ENCODE assay signal across 17 cellular contexts in the genomic region with DNA sequence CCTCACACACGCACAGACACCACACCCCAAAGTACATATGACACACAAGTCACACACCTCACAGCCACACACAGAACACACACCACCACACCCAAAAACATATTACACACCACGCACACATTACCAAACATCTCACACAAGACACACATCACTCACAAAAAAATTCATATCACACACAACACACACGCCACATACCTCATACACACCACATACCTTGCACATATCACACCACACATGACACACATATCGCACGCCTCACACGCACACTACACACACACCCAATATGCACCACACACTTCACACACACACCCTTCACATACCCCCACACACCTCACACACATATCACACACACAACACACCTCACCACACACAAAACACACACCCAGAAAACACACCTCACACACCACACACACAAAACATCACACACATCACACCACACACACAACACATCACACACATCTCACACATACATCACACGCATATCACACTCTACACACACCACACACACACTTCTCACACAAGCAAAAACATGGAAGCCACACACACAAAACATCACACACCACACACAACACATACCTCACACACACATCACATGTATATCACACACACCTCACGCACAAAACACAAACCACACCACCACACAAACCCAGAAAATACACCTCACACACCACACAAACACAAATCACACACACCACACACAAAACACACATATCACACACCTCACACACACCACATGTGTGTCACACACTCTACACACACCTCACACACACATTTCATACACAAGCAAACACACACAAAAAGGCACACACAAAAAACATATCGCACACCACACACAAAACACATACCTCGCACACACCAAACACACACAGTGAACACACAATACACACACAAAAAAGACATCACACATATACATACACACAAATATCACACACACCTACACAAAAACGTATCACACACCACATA.
DNase-seq lines count a peak whose midpoint lies in the region; ATAC-seq, FAIRE-seq and TF ChIP-seq lines count a peak whose summit lies in the region.
"Had no signal": no experiment of that assay in that cellular context is flagged by ENCODE, and none has a peak within 500 bp of the region (broad histone marks: within the 10 kb centered on the region; RNA-seq: fewer than 3 reads in every experiment).

No MANE protein-coding gene starts in this region.

- H3K27me3 Mint-ChIP-seq in H9 (ENCODE audit: low read depth) = no peaks in the 10 kb centered on the region; the same call in 1 of the 2 replicates

- no peak overlapping the region for H3K27ac Mint-ChIP-seq in H9

- no peak for DNase-seq in GM12892 (ENCODE audit: insufficient read length)
- no peak for DNase-seq in H9
- no peak for DNase-seq in GM12878 (ENCODE audit: low read depth, low spot score)
- no peak for DNase-seq in trophoblast cell
- no peak for DNase-seq in esophagus muscularis mucosa (ENCODE audit: extremely low spot score)
- DNase-seq in left lobe of liver (ENCODE audit: low spot score) = no peak
- DNase-seq in amygdala (lab: John Stamatoyannopoulos, UW) = no peak
- DNase-seq: BE2C, EL, GF-D8, Kasumi-1, NCI-H1694, NCI-H2081 treated with DMSO at 0.1 percent for 48 hours, NCI-H2171 treated with DMSO at 0.1 percent for 48 hours, NCI-H526, Peyer's patch, Right ventricle myocardium superior had no signal

- no peaks in the 10 kb centered on the region for H3K23me2 ChIP-seq in H9 (ENCODE audit: insufficient read length, low read depth, low read length, poor library complexity, severe bottlenecking)

- H3K4me2 ChIP-seq in H9 (ENCODE audit: insufficient read depth, insufficient read length, low read length) (no peak overlapping the region), GM12878 (ENCODE audit: control insufficient read depth, insufficient read depth) (no peak overlapping the region), trophoblast cell (ENCODE audit: low read length) (no peak overlapping the region)

- SMC1A ChIA-PET in GM12878 (lab: Charles Lee; ENCODE audit: uncharacterized antibody, unreplicated experiment) = no interaction called here

- H3K9ac ChIP-seq in H9 (ENCODE audit: extremely low read depth, insufficient read length, low read length) (no peak overlapping the region), GM12878 (ENCODE audit: control insufficient read depth, insufficient read depth, low read length) (no peak overlapping the region), trophoblast cell (ENCODE audit: low read length) (no peak overlapping the region)

- RAD21 ChIA-PET in GM12878 (lab: Charles Lee; ENCODE audit: unreplicated experiment) = no interaction called here

- no peak overlapping the region for H3K27ac ChIP-seq in H9 (ENCODE audit: insufficient read length, low read depth, low read length)
- H3K27ac ChIP-seq in GM12878 (ENCODE audit: control insufficient read depth, insufficient read depth) = no peak overlapping the region
- no peak overlapping the region for H3K27ac ChIP-seq in trophoblast cell (ENCODE audit: low read depth, low read length)
- no peak overlapping the region for H3K27ac ChIP-seq in esophagus muscularis mucosa (replicated peaks in 1 of 4)
- H3K27ac ChIP-seq: Peyer's patch had no signal

- no peaks in the 10 kb centered on the region for H3K9me3 ChIP-seq in H9 (ENCODE audit: control insufficient read depth, low read depth, low read length)
- H3K9me3 ChIP-seq in GM12878 (replicated peaks; ENCODE audit: control insufficient read depth, insufficient read depth, low read length) = no peaks in the 10 kb centered on the region; the same call in 2 of the 3 replicates
- peaks cover 15% of the 10 kb centered on the region for H3K9me3 ChIP-seq in trophoblast cell (ENCODE audit: insufficient read depth, low read depth, low read length)
- H3K9me3 ChIP-seq in esophagus muscularis mucosa = no peaks in the 10 kb centered on the region

- H3K23ac ChIP-seq in H9 (ENCODE audit: insufficient read length, low read depth, low read length) (no peak overlapping the region), trophoblast cell (ENCODE audit: low read length) (no peak overlapping the region)

- H3K14ac ChIP-seq in H9 (ENCODE audit: insufficient read depth, low read length) = no peak overlapping the region
- H3K14ac ChIP-seq in trophoblast cell (ENCODE audit: low read length) = no peak overlapping the region

- TF ChIP-seq RAD21 in GM12878 (IDR thresholded peaks at IDR 0.05; ENCODE audit: insufficient read depth, low read depth, low read length) = no peak

- TF ChIP-seq POLR2A in GM12892 (IDR thresholded peaks at IDR 0.05; ENCODE audit: low read depth, low read length) (no peak), GM12878 (IDR thresholded peaks at IDR 0.05; ENCODE audit: low read depth, low read length) (no peak), esophagus muscularis mucosa (IDR thresholded peaks at IDR 0.05; ENCODE audit: low read depth) (no peak)

- H3K36me3 Mint-ChIP-seq in H9 (ENCODE audit: insufficient read depth in 1 of 3, low read depth in 3 of 3) = no peaks in the 10 kb centered on the region; a peak in 1 of 7 replicates

- H4K12ac ChIP-seq in trophoblast cell (ENCODE audit: low read depth, low read length) = no peak overlapping the region

- H3K4me3 ChIP-seq in GM12878 = no peak overlapping the region
- peak overlapping the region; percentile 45 for H3K4me3 ChIP-seq in trophoblast cell (ENCODE audit: low read depth, low read length)
- H3K4me3 ChIP-seq in esophagus muscularis mucosa = no peak overlapping the region
- H3K4me3 ChIP-seq: Peyer's patch had no signal

- H2BK5ac ChIP-seq in H9 (ENCODE audit: insufficient read length, low read length) (no peak overlapping the region), trophoblast cell (ENCODE audit: low read depth, low read length, poor library complexity) (no peak overlapping the region)

- H4K8ac ChIP-seq in H9 (replicated peaks; ENCODE audit: insufficient read length, low read depth, low read length) (peak overlapping the region; percentile 2), trophoblast cell (ENCODE audit: low read depth, low read length) (no peak overlapping the region)

- H3K36me3 ChIP-seq in GM12878 (ENCODE audit: control insufficient read depth in 2 of 2, insufficient read depth in 2 of 2, low read length in 1 of 2) (no peaks in the 10 kb centered on the region), trophoblast cell (ENCODE audit: control insufficient read depth in 1 of 2, insufficient read depth in 2 of 2, low read length in 2 of 2) (no peaks in the 10 kb centered on the region), esophagus muscularis mucosa (no peaks in the 10 kb centered on the region)
- H3K36me3 ChIP-seq: BE2C, Peyer's patch had no signal

- no peak overlapping the region for H3K4me3 Mint-ChIP-seq in H9

- FAIRE-seq in GM12892 (lab: Jason Lieb, UNC) = peak; percentile 72
- FAIRE-seq in GM12878 (lab: Jason Lieb, UNC) = peak; percentile 82

- ATAC-seq in GM12878 (no peak), left lobe of liver (no peak)

- H2BK20ac ChIP-seq in H9 (ENCODE audit: low read depth, low read length, poor library complexity, severe bottlenecking) = no peak overlapping the region

- POLR2A ChIA-PET in GM12878 (lab: Charles Lee) = no interaction called here

- H3K18ac ChIP-seq in H9 (ENCODE audit: insufficient read length, low read depth, low read length) (no peak overlapping the region), trophoblast cell (ENCODE audit: low read length) (no peak overlapping the region)

- no peak overlapping the region for H3T11ph ChIP-seq in H9 (ENCODE audit: low read length)

- H2AFZ ChIP-seq in H9 (ENCODE audit: low read length) = no peak overlapping the region
- no peak overlapping the region for H2AFZ ChIP-seq in GM12878 (ENCODE audit: control insufficient read depth, low read depth, low read length)
- no peak overlapping the region for H2AFZ ChIP-seq in trophoblast cell (ENCODE audit: insufficient read depth, low read length, poor library complexity)

- no peak overlapping the region for H2BK15ac ChIP-seq in H9 (ENCODE audit: low read depth, low read length)

- H4K91ac ChIP-seq in H9 (ENCODE audit: insufficient read length, low read depth, low read length) (no peak overlapping the region), trophoblast cell (ENCODE audit: low read depth, low read length) (no peak overlapping the region)

- no peak overlapping the region for H3K56ac ChIP-seq in H9 (ENCODE audit: insufficient read length, low read depth, low read length)

- no peak for TF ChIP-seq EP300 in GM12878 (IDR thresholded peaks at IDR 0.05; ENCODE audit: borderline replicate concordance in 1 of 2, control insufficient read depth in 1 of 2, low read depth in 2 of 2, low read length in 2 of 2)
- no peak for TF ChIP-seq EP300 in esophagus muscularis mucosa (IDR thresholded peaks at IDR 0.05)

- WGBS in H9 (ENCODE audit: extremely low coverage, insufficient read length, low lambda C conversion rate) = 100% methylated on average over 11 of the region's 11 CpGs
- WGBS in GM12878 (ENCODE audit: insufficient coverage, insufficient replicate concordance, low lambda C conversion rate, missing lambda C conversion rate) = 81% methylated on average over 11 of the region's 11 CpGs
- WGBS in trophoblast cell (ENCODE audit: extremely low coverage, insufficient coverage, insufficient read length) = 100% methylated on average over 11 of the region's 11 CpGs
- WGBS in esophagus muscularis mucosa = 95% methylated on average over 11 of the region's 11 CpGs

- intact Hi-C loops in GM12878 (cut with micrococcal nuclease; ENCODE audit: unreplicated experiment) (no loop called here), esophagus muscularis mucosa (cut with DNase I) (no loop called here)

- H3K9me3 Mint-ChIP-seq in H9 = peaks cover 1 to 2% of the 10 kb centered on the region in 2 experiments; a peak in 3 of 5 replicates

- in situ Hi-C loops in GM12878 (cut with MboI) = no loop called here

- H4K20me1 ChIP-seq in H9 (ENCODE audit: control insufficient read depth, insufficient read depth, insufficient read length) = no peaks in the 10 kb centered on the region
- no peaks in the 10 kb centered on the region for H4K20me1 ChIP-seq in GM12878 (ENCODE audit: control insufficient read depth, insufficient read depth)

- no TSS peak for BruUV-seq in GM12878 (replicated peaks; lab: Mats Ljungman, UMichigan)

- no peaks in the 10 kb centered on the region for H3K79me1 ChIP-seq in H9 (ENCODE audit: insufficient read depth, low read depth, low read length, poor library complexity, severe bottlenecking)
- H3K79me1 ChIP-seq in trophoblast cell (ENCODE audit: low read length) = peaks cover 25% of the 10 kb centered on the region

- H4K5ac ChIP-seq in H9 (ENCODE audit: insufficient read length, low read depth, low read length) = no peak overlapping the region

- H3K4ac ChIP-seq in H9 (ENCODE audit: low read depth, low read length) (no peak overlapping the region), trophoblast cell (ENCODE audit: low read depth, low read length) (no peak overlapping the region)

- CTCF ChIA-PET in GM12878 (lab: Yijun Ruan, JAX) = no interaction called here

- H2BK120ac ChIP-seq in H9 (ENCODE audit: low read depth, low read length, poor library complexity, severe bottlenecking) = no peak overlapping the region
- no peak overlapping the region for H2BK120ac ChIP-seq in trophoblast cell (ENCODE audit: insufficient read depth, low read length, poor library complexity)

- H3K27me3 ChIP-seq in H9 (ENCODE audit: insufficient read depth, low read length) (no peaks in the 10 kb centered on the region), GM12878 (replicated peaks in 1 of 2; ENCODE audit: control insufficient read depth in 2 of 2, insufficient read depth in 2 of 2, low read length in 1 of 2) (no peaks in the 10 kb centered on the region), trophoblast cell (ENCODE audit: insufficient read depth, low read length) (no peaks in the 10 kb centered on the region), esophagus muscularis mucosa (no peaks in the 10 kb centered on the region)
- H3K27me3 ChIP-seq: BE2C, Peyer's patch had no signal

- TF ChIP-seq CTCF in H9 (conservative IDR thresholded peaks at IDR 0.05) (no peak), GM12878 (IDR thresholded peaks at IDR 0.05 in 2 of 3, conservative IDR thresholded peaks at IDR 0.05 in 1 of 3; ENCODE audit: control insufficient read depth in 2 of 3, extremely low read depth in 1 of 3, insufficient read depth in 1 of 3, low read depth in 3 of 3, low read length in 3 of 3) (no peak), esophagus muscularis mucosa (IDR thresholded peaks at IDR 0.05) (no peak)

- H3K4me1 ChIP-seq in H9 (ENCODE audit: insufficient read depth, low read length) = no peaks in the 10 kb centered on the region
- no peaks in the 10 kb centered on the region for H3K4me1 ChIP-seq in GM12878 (ENCODE audit: control insufficient read depth, insufficient read depth, low read length)
- peaks cover 20 to 31% of the 10 kb centered on the region in 2 experiments for H3K4me1 ChIP-seq in trophoblast cell (ENCODE audit: control insufficient read depth in 1 of 2, insufficient read depth in 2 of 2, low read length in 2 of 2)
- H3K4me1 ChIP-seq in esophagus muscularis mucosa = no peaks in the 10 kb centered on the region
- H3K4me1 ChIP-seq: BE2C, Peyer's patch had no signal

- no peak overlapping the region for H2BK12ac ChIP-seq in H9 (ENCODE audit: insufficient read length, low read depth, low read length)
- H2BK12ac ChIP-seq in trophoblast cell (ENCODE audit: low read length) = peak overlapping the region; percentile 3

- H3K79me2 ChIP-seq in H9 (ENCODE audit: insufficient read depth, low read length) (no peaks in the 10 kb centered on the region), GM12878 (ENCODE audit: control insufficient read depth, insufficient read depth, low read length) (no peaks in the 10 kb centered on the region), trophoblast cell (ENCODE audit: control insufficient read depth, insufficient read depth, low read length, poor library complexity) (peaks cover 8% of the 10 kb centered on the region)

- H3K4me1 Mint-ChIP-seq in H9 = no peaks in the 10 kb centered on the region

- H2AK5ac ChIP-seq in H9 (ENCODE audit: insufficient read length, low read length) (no peak overlapping the region), trophoblast cell (ENCODE audit: low read length) (no peak overlapping the region)
